Comparison of ENCODE assay signal across 1 cellular context in genomic region chr4:86972997-86973396, GRCh38.
A peak's percentile ranks its signal among the peaks of the same experiment; 100 is the strongest.
TF ChIP-seq lines count a peak whose summit lies in the region.

No MANE protein-coding gene starts in this region.

TF ChIP-seq in HepG2, 621 proteins besides CTCF, POLR2A, EP300 and RAD21 (continued from another document and continues in another):
- TF ChIP-seq, protein P1, sequence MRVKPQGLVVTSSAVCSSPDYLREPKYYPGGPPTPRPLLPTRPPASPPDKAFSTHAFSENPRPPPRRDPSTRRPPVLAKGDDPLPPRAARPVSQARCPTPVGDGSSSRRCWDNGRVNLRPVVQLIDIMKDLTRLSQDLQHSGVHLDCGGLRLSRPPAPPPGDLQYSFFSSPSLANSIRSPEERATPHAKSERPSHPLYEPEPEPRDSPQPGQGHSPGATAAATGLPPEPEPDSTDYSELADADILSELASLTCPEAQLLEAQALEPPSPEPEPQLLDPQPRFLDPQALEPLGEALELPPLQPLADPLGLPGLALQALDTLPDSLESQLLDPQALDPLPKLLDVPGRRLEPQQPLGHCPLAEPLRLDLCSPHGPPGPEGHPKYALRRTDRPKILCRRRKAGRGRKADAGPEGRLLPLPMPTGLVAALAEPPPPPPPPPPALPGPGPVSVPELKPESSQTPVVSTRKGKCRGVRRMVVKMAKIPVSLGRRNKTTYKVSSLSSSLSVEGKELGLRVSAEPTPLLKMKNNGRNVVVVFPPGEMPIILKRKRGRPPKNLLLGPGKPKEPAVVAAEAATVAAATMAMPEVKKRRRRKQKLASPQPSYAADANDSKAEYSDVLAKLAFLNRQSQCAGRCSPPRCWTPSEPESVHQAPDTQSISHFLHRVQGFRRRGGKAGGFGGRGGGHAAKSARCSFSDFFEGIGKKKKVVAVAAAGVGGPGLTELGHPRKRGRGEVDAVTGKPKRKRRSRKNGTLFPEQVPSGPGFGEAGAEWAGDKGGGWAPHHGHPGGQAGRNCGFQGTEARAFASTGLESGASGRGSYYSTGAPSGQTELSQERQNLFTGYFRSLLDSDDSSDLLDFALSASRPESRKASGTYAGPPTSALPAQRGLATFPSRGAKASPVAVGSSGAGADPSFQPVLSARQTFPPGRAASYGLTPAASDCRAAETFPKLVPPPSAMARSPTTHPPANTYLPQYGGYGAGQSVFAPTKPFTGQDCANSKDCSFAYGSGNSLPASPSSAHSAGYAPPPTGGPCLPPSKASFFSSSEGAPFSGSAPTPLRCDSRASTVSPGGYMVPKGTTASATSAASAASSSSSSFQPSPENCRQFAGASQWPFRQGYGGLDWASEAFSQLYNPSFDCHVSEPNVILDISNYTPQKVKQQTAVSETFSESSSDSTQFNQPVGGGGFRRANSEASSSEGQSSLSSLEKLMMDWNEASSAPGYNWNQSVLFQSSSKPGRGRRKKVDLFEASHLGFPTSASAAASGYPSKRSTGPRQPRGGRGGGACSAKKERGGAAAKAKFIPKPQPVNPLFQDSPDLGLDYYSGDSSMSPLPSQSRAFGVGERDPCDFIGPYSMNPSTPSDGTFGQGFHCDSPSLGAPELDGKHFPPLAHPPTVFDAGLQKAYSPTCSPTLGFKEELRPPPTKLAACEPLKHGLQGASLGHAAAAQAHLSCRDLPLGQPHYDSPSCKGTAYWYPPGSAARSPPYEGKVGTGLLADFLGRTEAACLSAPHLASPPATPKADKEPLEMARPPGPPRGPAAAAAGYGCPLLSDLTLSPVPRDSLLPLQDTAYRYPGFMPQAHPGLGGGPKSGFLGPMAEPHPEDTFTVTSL (CRISPR knock-in tag; IDR thresholded peaks at IDR 0.05; ENCODE audit: borderline replicate concordance) = peak; percentile 67; the same call in 1 of the 2 replicates
- TF ChIP-seq NR2F1 (CRISPR knock-in tag; IDR thresholded peaks at IDR 0.05) = peak; percentile 69 to 92
- peak; percentile 28; the same call in 1 of the 2 replicates for TF ChIP-seq ZNF747 (CRISPR knock-in tag; IDR thresholded peaks at IDR 0.05; ENCODE audit: borderline replicate concordance)
- peak; percentile 30; the same call in 1 of the 2 replicates for TF ChIP-seq TFAP4 (IDR thresholded peaks at IDR 0.05; ENCODE audit: borderline replicate concordance, low read depth)
- TF ChIP-seq GABPB1 (CRISPR knock-in tag; IDR thresholded peaks at IDR 0.05) = no peak; the same call in 1 of the 2 replicates
- TF ChIP-seq ZNF580 (CRISPR knock-in tag; IDR thresholded peaks at IDR 0.05; ENCODE audit: borderline replicate concordance, low read depth) = peak; percentile 73; the same call in 1 of the 2 replicates
- peak; percentile 51; the same call in 1 of the 2 replicates for TF ChIP-seq IKZF5 (CRISPR knock-in tag; IDR thresholded peaks at IDR 0.05)
- no peak for TF ChIP-seq ZFYVE20 (CRISPR knock-in tag; IDR thresholded peaks at IDR 0.05; ENCODE audit: borderline replicate concordance, low read depth)
- TF ChIP-seq ZBTB7A (CRISPR knock-in tag; IDR thresholded peaks at IDR 0.05) = peak; percentile 80
- no peak for TF ChIP-seq FOXP1 (IDR thresholded peaks at IDR 0.05)
- peak; percentile 76 for TF ChIP-seq FOXP1 (CRISPR knock-in tag; IDR thresholded peaks at IDR 0.05)
- TF ChIP-seq HOXA5 (CRISPR knock-in tag; IDR thresholded peaks at IDR 0.05) = 0 out of 2 replicates have a peak, but pooled peaks have one; percentile 54
- TF ChIP-seq PAXIP1 (CRISPR knock-in tag; conservative IDR thresholded peaks at IDR 0.05) = peak; percentile 92
- TF ChIP-seq ZMYM3 (CRISPR knock-in tag; IDR thresholded peaks at IDR 0.05) = peak; percentile 75; the same call in 1 of the 2 replicates
- TF ChIP-seq FOXC1 (CRISPR knock-in tag; IDR thresholded peaks at IDR 0.05; ENCODE audit: borderline replicate concordance) = no peak
- peak; percentile 82 for TF ChIP-seq FOXO1 (CRISPR knock-in tag; IDR thresholded peaks at IDR 0.05)
- no peak for TF ChIP-seq SP1 (IDR thresholded peaks at IDR 0.05)
- no peak for TF ChIP-seq SP1 (CRISPR knock-in tag; IDR thresholded peaks at IDR 0.05)
- no peak for TF ChIP-seq SETDB1 (CRISPR knock-in tag; IDR thresholded peaks at IDR 0.05; ENCODE audit: borderline replicate concordance)
- peak; percentile 51; the same call in 1 of the 2 replicates for TF ChIP-seq FOXK1 (CRISPR knock-in tag; IDR thresholded peaks at IDR 0.05; ENCODE audit: borderline replicate concordance, low read depth)
- no peak for TF ChIP-seq ZXDC (CRISPR knock-in tag; IDR thresholded peaks at IDR 0.05)
- no peak for TF ChIP-seq KDM2A (CRISPR knock-in tag; IDR thresholded peaks at IDR 0.05; ENCODE audit: borderline replicate concordance, low read depth)
- peak; percentile 41; the same call in 1 of the 2 replicates for TF ChIP-seq RERE (CRISPR knock-in tag; IDR thresholded peaks at IDR 0.05; ENCODE audit: low read depth)
- TF ChIP-seq SIX4 (CRISPR knock-in tag; IDR thresholded peaks at IDR 0.05) = 0 out of 2 replicates have a peak, but pooled peaks have one; percentile 26
- no peak for TF ChIP-seq ZNF564 (CRISPR knock-in tag; IDR thresholded peaks at IDR 0.05)
- TF ChIP-seq ZFP82 (CRISPR knock-in tag; IDR thresholded peaks at IDR 0.05; ENCODE audit: borderline replicate concordance) = peak; percentile 35; the same call in 1 of the 2 replicates
- no peak for TF ChIP-seq RNF219 (CRISPR knock-in tag; IDR thresholded peaks at IDR 0.05)
- no peak for TF ChIP-seq ESRRA (CRISPR knock-in tag; IDR thresholded peaks at IDR 0.05; ENCODE audit: low read depth)
- TF ChIP-seq, protein P2, sequence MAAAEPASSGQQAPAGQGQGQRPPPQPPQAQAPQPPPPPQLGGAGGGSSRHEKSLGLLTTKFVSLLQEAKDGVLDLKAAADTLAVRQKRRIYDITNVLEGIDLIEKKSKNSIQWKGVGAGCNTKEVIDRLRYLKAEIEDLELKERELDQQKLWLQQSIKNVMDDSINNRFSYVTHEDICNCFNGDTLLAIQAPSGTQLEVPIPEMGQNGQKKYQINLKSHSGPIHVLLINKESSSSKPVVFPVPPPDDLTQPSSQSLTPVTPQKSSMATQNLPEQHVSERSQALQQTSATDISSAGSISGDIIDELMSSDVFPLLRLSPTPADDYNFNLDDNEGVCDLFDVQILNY (CRISPR knock-in tag; conservative IDR thresholded peaks at IDR 0.05) = no peak
- TF ChIP-seq ZBTB42 (CRISPR knock-in tag; IDR thresholded peaks at IDR 0.05) = no peak
- no peak for TF ChIP-seq ELF4 (CRISPR knock-in tag; IDR thresholded peaks at IDR 0.05; ENCODE audit: borderline replicate concordance)
- TF ChIP-seq XRCC5 (optimal IDR thresholded peaks at IDR 0.05; ENCODE audit: low read length) = peak; percentile 33
- TF ChIP-seq KDM6A (CRISPR knock-in tag; IDR thresholded peaks at IDR 0.05; ENCODE audit: low read depth) = peak; percentile 44; the same call in 1 of the 2 replicates
- no peak for TF ChIP-seq KLF6 (CRISPR knock-in tag; IDR thresholded peaks at IDR 0.05)
- peak; percentile 78 for TF ChIP-seq HNF4A (CRISPR knock-in tag; IDR thresholded peaks at IDR 0.05)
